ENCODE assay signal across 10 cellular contexts in the genomic region with DNA sequence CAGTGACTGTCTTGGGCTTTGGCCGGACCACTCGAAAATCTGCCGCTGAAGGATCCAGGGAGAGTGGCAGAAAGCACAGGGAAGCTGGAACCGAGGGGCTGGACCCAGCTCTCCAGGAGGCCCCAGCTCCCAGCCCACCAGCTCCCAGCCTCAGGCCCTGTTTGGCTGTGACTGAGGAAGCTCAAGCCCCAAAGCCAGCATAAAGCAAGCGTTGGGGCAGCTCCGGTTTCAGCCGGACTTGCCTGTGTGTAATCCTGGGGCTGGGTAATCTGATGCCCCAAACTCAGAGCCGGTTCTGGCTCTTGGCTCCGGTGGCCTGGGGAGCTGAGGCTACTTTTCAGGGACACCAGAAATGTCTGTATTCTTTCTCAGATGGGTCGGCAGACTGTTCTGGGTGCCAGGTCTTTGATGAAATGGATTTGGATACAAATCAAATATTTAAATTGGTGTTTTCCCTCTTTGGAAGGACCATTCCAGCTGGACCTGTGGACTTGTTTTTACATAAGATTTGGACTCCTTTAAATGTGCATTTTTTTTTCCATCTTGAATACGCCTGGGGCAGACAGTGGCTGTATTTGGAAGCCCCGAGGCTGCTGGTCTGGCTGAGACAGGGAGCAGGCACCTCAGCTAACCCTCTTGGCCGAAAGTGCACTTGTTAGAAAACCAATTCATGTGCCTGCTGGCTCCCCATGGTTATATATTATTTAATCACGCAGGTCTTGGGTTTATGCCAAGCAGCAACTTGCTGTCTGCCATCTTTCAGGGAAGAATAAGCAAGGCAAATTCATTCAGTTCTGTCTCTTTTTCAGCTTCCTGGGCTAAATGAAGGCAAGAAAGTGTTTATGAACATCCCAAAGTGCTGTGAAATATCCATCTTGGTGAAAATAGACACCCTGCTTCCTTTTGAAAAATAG. TPM values are rescaled to one million over a fixed set of nuclear protein-coding genes. Genes with fewer than 3 reads are reported as not detected.
DNase-seq lines count a peak whose midpoint lies in the region; ATAC-seq and TF ChIP-seq lines count a peak whose summit lies in the region.
"Had no signal": no experiment of that assay in that cellular context is flagged by ENCODE, and none has a peak within 500 bp of the region (broad histone marks: within the 10 kb centered on the region; RNA-seq: fewer than 3 reads in every experiment).

No MANE protein-coding gene starts in this region.

- H3K36me3 ChIP-seq in iPS-18a (ENCODE audit: control insufficient read depth, low read depth, low read length) (no peaks in the 10 kb centered on the region), subcutaneous abdominal adipose tissue (ENCODE audit: control insufficient read depth in 5 of 5, insufficient read depth in 5 of 5, low read length in 5 of 5) (no peaks in the 10 kb centered on the region), esophagus squamous epithelium (no peaks in the 10 kb centered on the region)

- H3K9me3 ChIP-seq in iPS-18a (ENCODE audit: control insufficient read depth, low read depth, low read length) (no peaks in the 10 kb centered on the region), subcutaneous abdominal adipose tissue (ENCODE audit: control insufficient read depth in 5 of 5, low read length in 5 of 5) (peaks cover 0 to 10% (median 4%) of the 10 kb centered on the region in 5 donors), esophagus squamous epithelium (peaks cover 0 to 8% (median 0%) of the 10 kb centered on the region in 3 donors)

- H3K4me3 ChIP-seq in LNCaP clone FGC (ENCODE audit: low read depth, low read length) (no peak overlapping the region), iPS-18a (ENCODE audit: low read length) (no peak overlapping the region), subcutaneous abdominal adipose tissue (ENCODE audit: low read depth in 1 of 5, low read length in 5 of 5) (no peak overlapping the region), esophagus squamous epithelium (no peak overlapping the region)
- H3K4me3 ChIP-seq: skin epidermis had no signal

- H3K9ac ChIP-seq in iPS-18a (ENCODE audit: low read length), result peak overlapping the region; percentile 28
- peak overlapping the region in 1 of 5 donors; percentile 65 for H3K9ac ChIP-seq in subcutaneous abdominal adipose tissue (ENCODE audit: low read length in 5 of 5)

- H3K27me3 ChIP-seq in iPS-18a (ENCODE audit: control insufficient read depth, insufficient read depth, low read length), result no peaks in the 10 kb centered on the region
- no peaks in the 10 kb centered on the region for H3K27me3 ChIP-seq in subcutaneous abdominal adipose tissue (ENCODE audit: control insufficient read depth in 5 of 5, insufficient read depth in 4 of 5, low read length in 5 of 5)
- H3K27me3 ChIP-seq in esophagus squamous epithelium, result no peaks in the 10 kb centered on the region

- intact Hi-C loops in esophagus squamous epithelium (cut with DNase I), result no loop called here

- TF ChIP-seq CTCF in LNCaP clone FGC (IDR thresholded peaks at IDR 0.05; ENCODE audit: control insufficient read depth, extremely low read depth, insufficient read depth), result no peak
- no peak for TF ChIP-seq CTCF in esophagus squamous epithelium (IDR thresholded peaks at IDR 0.05)

- DNase-seq in LNCaP clone FGC (ENCODE audit: low read depth), result peak; percentile 50
- DNase-seq in activated naive CD4-positive, alpha-beta T cell treated with anti-CD3 and anti-CD28 coated beads, Interleukin-2, amount 50 U/mL, for 16 hours, result no peak
- no peak for DNase-seq in esophagus squamous epithelium (lab: John Stamatoyannopoulos, UW)

- H3K27ac ChIP-seq in iPS-18a (ENCODE audit: low read length), result no peak overlapping the region
- peak overlapping the region; percentile 40 for H3K27ac ChIP-seq in subcutaneous abdominal adipose tissue (ENCODE audit: low read depth, low read length)
- peak overlapping the region in 1 of 4 donors; percentile 29 for H3K27ac ChIP-seq in esophagus squamous epithelium

- H3K4me1 ChIP-seq in iPS-18a (ENCODE audit: control insufficient read depth, low read depth, low read length) (peaks cover 14% of the 10 kb centered on the region), subcutaneous abdominal adipose tissue (ENCODE audit: control insufficient read depth in 5 of 5, insufficient read depth in 5 of 5, low read length in 5 of 5) (peaks cover 0 to 28% (median 17%) of the 10 kb centered on the region in 5 donors), esophagus squamous epithelium (peaks cover 0 to 11% (median 0%) of the 10 kb centered on the region in 3 donors)

- no peak for TF ChIP-seq POLR2A in esophagus squamous epithelium (IDR thresholded peaks at IDR 0.05)

- WGBS in esophagus squamous epithelium, 2 donors, result 37 to 52% methylated on average over 9 to 12 of the region's 14 CpGs

- ATAC-seq in SK-N-SH treated with all-trans-retinoic acid at 6 μM for 48 hours, result peak; percentile 95
- no peak for ATAC-seq in HG03457 (IDR thresholded peaks at IDR 0.05; ENCODE audit: unreplicated experiment)
- ATAC-seq in HG02798 (IDR thresholded peaks at IDR 0.05; ENCODE audit: poor library complexity, unreplicated experiment), result no peak
- ATAC-seq: activated CD4-positive, CD25-positive, alpha-beta regulatory T cell treated with anti-CD3 and anti-CD28 coated beads, Interleukin-2, amount 50 U/mL, for 24 hours had no signal

TF ChIP-seq in SK-N-SH treated with all-trans-retinoic acid at 6 μM for 48 hours, 23 proteins besides CTCF, POLR2A, EP300 and RAD21:
- no peak for TF ChIP-seq SNAI2 (CRISPR knock-in tag; IDR thresholded peaks at IDR 0.05)
- TF ChIP-seq, protein P1, sequence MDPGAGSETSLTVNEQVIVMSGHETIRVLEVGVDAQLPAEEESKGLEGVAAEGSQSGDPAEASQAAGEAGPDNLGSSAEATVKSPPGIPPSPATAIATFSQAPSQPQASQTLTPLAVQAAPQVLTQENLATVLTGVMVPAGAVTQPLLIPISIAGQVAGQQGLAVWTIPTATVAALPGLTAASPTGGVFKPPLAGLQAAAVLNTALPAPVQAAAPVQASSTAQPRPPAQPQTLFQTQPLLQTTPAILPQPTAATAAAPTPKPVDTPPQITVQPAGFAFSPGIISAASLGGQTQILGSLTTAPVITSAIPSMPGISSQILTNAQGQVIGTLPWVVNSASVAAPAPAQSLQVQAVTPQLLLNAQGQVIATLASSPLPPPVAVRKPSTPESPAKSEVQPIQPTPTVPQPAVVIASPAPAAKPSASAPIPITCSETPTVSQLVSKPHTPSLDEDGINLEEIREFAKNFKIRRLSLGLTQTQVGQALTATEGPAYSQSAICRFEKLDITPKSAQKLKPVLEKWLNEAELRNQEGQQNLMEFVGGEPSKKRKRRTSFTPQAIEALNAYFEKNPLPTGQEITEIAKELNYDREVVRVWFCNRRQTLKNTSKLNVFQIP (CRISPR knock-in tag; IDR thresholded peaks at IDR 0.05; ENCODE audit: borderline replicate concordance, low read depth), result no peak
- no peak for TF ChIP-seq ZC3H10 (CRISPR knock-in tag; IDR thresholded peaks at IDR 0.05)
- no peak for TF ChIP-seq PPARA (CRISPR knock-in tag; IDR thresholded peaks at IDR 0.05; ENCODE audit: borderline replicate concordance)
- no peak for TF ChIP-seq ISL1 (CRISPR knock-in tag; IDR thresholded peaks at IDR 0.05)

RNA-seq across cellular contexts. Expression of a gene that starts 29.6 kb away (rescaled TPM):
- 10 to 100 TPM; 12.3 to 24.9 (median 16.1) TPM for total RNA-seq in esophagus squamous epithelium
